8 cellular contexts compared by ENCODE assay signal in the genomic region with DNA sequence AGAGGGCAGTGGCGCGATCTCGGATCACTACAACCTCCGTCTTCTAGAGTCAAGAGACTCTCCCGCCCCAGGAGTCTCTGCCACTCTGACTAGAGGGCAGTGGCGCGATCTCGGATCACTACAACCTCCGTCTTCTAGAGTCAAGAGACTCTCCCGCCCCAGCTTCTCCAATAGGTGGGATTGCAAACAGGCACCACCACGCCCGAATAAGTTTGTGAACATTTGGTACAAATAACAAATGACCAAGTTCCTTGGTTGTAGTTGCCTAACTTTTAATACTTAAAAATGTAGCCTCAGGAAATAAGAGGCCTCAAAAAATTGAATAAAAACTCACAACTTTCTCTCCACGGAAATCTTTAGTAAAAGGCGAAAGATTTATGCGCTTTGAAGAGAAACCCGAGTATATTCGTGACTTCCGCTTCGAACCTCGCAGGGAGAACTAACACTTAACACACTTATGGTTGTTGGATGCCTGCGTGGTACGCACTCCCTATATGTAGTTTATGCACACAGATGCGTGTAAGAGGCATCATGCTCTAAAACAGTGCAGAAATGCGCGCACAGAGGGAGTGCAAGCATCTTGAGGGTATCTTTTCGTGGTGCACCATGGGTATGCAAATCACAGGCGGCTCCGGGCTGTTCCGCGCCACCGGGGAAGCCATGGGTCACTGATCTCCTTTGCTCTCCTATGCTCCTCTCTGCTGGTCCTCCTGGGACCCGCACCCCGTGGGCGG. TPM values are rescaled to one million over a fixed set of nuclear protein-coding genes. Genes with fewer than 3 reads are reported as not detected.
DNase-seq lines count a peak whose midpoint lies in the region; ATAC-seq and TF ChIP-seq lines count a peak whose summit lies in the region.

No MANE protein-coding gene starts in this region.

- CTCF ChIA-PET in CD4-positive, alpha-beta T cell (lab: Charles Lee), result interaction anchor here (1.0 to 6.7 kb wide), 8 partner anchors 11 to 90 kb away, joined by 3 to 57 read pairs (median 4); partner anchors contain the start of genes BTBD19, DYNLT4, PLK3 and RNU5D-1

- H3K4me3 ChIP-seq in SJSA1, result peak overlapping the region; percentile 21
- H3K4me3 ChIP-seq in thyroid gland (replicated peaks in 1 of 3), result peak overlapping the region in 1 of 3 donors; percentile 38

- ATAC-seq in CD4-positive, alpha-beta T cell (ENCODE audit: poor library complexity), result peak; percentile 78
- ATAC-seq in GM19438 (IDR thresholded peaks at IDR 0.05; ENCODE audit: low read depth, unreplicated experiment) (peak; percentile 82), HG03565 (IDR thresholded peaks at IDR 0.05; ENCODE audit: unreplicated experiment) (peak; percentile 64)
- ATAC-seq in activated naive CD4-positive, alpha-beta T cell treated with anti-CD3 and anti-CD28 coated beads, Interleukin-2, amount 50 U/mL, for 72 hours, result peak; percentile 88 to 91

- H3K36me3 ChIP-seq in SJSA1, result 0 out of 2 replicates have a peak, but pooled peaks cover 3% of the 10 kb centered on the region
- no peaks in the 10 kb centered on the region for H3K36me3 ChIP-seq in thyroid gland

- peak; percentile 71 to 87 (median 76) for DNase-seq in CD4-positive, alpha-beta T cell
- DNase-seq in SJSA1 (ENCODE audit: low read depth in 1 of 2, low spot score in 2 of 2) (peak; percentile 91 to 93), glutamatergic neuron (peak; percentile 73), osteocyte (ENCODE audit: extremely low spot score, unreplicated experiment) (no peak), thyroid gland (peak; percentile 89)
- peak; percentile 80 to 89 for DNase-seq in activated naive CD4-positive, alpha-beta T cell treated with anti-CD3 and anti-CD28 coated beads, Interleukin-2, amount 50 U/mL, for 72 hours (ENCODE audit: low spot score in 2 of 2)

- H3K9me3 Mint-ChIP-seq in CD4-positive, alpha-beta T cell, result no peaks in the 10 kb centered on the region
- H3K9me3 Mint-ChIP-seq in activated naive CD4-positive, alpha-beta T cell treated with anti-CD3 and anti-CD28 coated beads, Interleukin-2, amount 50 U/mL, for 72 hours, result no peaks in the 10 kb centered on the region
- H3K9me3 Mint-ChIP-seq in glutamatergic neuron (ENCODE audit: unreplicated experiment), result peaks cover 15% of the 10 kb centered on the region
- no peaks in the 10 kb centered on the region for H3K9me3 Mint-ChIP-seq in osteocyte (ENCODE audit: unreplicated experiment)

- H3K27me3 ChIP-seq in CD4-positive, alpha-beta T cell (ENCODE audit: control insufficient read depth, insufficient read depth, low read length), result no peaks in the 10 kb centered on the region
- H3K27me3 ChIP-seq in SJSA1 (replicated peaks) (no peaks in the 10 kb centered on the region), thyroid gland (no peaks in the 10 kb centered on the region)

- 0 to 1% methylated on average over 34 of the region's 34 CpGs for WGBS in thyroid gland, 2 donors

- peak overlapping the region; percentile 94 for H3K4me3 Mint-ChIP-seq in CD4-positive, alpha-beta T cell
- H3K4me3 Mint-ChIP-seq in glutamatergic neuron (ENCODE audit: unreplicated experiment) (peak overlapping the region; percentile 89), osteocyte (ENCODE audit: unreplicated experiment) (peak overlapping the region; percentile 62)

- H3K9me3 ChIP-seq in CD4-positive, alpha-beta T cell (ENCODE audit: control insufficient read depth, low read length), result no peaks in the 10 kb centered on the region
- no peaks in the 10 kb centered on the region for H3K9me3 ChIP-seq in SJSA1 (replicated peaks)
- no peaks in the 10 kb centered on the region for H3K9me3 ChIP-seq in thyroid gland

- H3K36me3 Mint-ChIP-seq in CD4-positive, alpha-beta T cell (ENCODE audit: low read depth), result peaks cover 4% of the 10 kb centered on the region
- peaks cover 9 to 23% of the 10 kb centered on the region in 2 donors for H3K36me3 Mint-ChIP-seq in activated naive CD4-positive, alpha-beta T cell treated with anti-CD3 and anti-CD28 coated beads, Interleukin-2, amount 50 U/mL, for 72 hours
- H3K36me3 Mint-ChIP-seq in glutamatergic neuron (ENCODE audit: unreplicated experiment) (peaks cover 5% of the 10 kb centered on the region), osteocyte (ENCODE audit: unreplicated experiment) (peaks cover 13% of the 10 kb centered on the region)

- H3K27ac Mint-ChIP-seq in CD4-positive, alpha-beta T cell, result peak overlapping the region; percentile 100
- H3K27ac Mint-ChIP-seq in activated naive CD4-positive, alpha-beta T cell treated with anti-CD3 and anti-CD28 coated beads, Interleukin-2, amount 50 U/mL, for 72 hours, result peak overlapping the region; percentile 99 to 100
- H3K27ac Mint-ChIP-seq in glutamatergic neuron (ENCODE audit: unreplicated experiment) (peak overlapping the region; percentile 100), osteocyte (ENCODE audit: unreplicated experiment) (peak overlapping the region; percentile 94)

- POLR2A ChIA-PET in CD4-positive, alpha-beta T cell (lab: Charles Lee), result interaction anchor here (0.6 to 12.2 kb wide), 23 partner anchors 10 to 671 kb away, joined by 3 to 599 read pairs (median 5); partner anchors contain the start of genes ARMH1, BEST4, BTBD19 and DYNLT4

- H3K4me1 Mint-ChIP-seq in CD4-positive, alpha-beta T cell (ENCODE audit: low read depth), result peaks cover 45% of the 10 kb centered on the region
- H3K4me1 Mint-ChIP-seq in glutamatergic neuron (ENCODE audit: low read depth, unreplicated experiment), result peaks cover 6% of the 10 kb centered on the region
- H3K4me1 Mint-ChIP-seq in osteocyte (ENCODE audit: unreplicated experiment), result peaks cover 36% of the 10 kb centered on the region

- TF ChIP-seq CTCF in CD4-positive, alpha-beta T cell (IDR thresholded peaks at IDR 0.05), result no peak
- TF ChIP-seq CTCF in glutamatergic neuron (IDR thresholded peaks at IDR 0.05; ENCODE audit: partially characterized antibody, unreplicated experiment) (no peak), osteocyte (IDR thresholded peaks at IDR 0.05) (no peak), thyroid gland (IDR thresholded peaks at IDR 0.05) (peak in 1 of 6 experiments; percentile 17)

- H3K27ac ChIP-seq in CD4-positive, alpha-beta T cell (ENCODE audit: low read depth, low read length), result peak overlapping the region; percentile 96
- peak overlapping the region; percentile 100 for H3K27ac ChIP-seq in SJSA1
- peak overlapping the region; percentile 97 to 98 (median 97) for H3K27ac ChIP-seq in thyroid gland

- peaks cover 26% of the 10 kb centered on the region for H3K4me1 ChIP-seq in SJSA1 (replicated peaks)
- peaks cover 4 to 25% of the 10 kb centered on the region in 2 donors for H3K4me1 ChIP-seq in thyroid gland

- H3K27me3 Mint-ChIP-seq in CD4-positive, alpha-beta T cell, result no peaks in the 10 kb centered on the region
- H3K27me3 Mint-ChIP-seq in glutamatergic neuron (ENCODE audit: unreplicated experiment), result peaks cover 8% of the 10 kb centered on the region
- H3K27me3 Mint-ChIP-seq in osteocyte (ENCODE audit: unreplicated experiment), result no peaks in the 10 kb centered on the region

- peak in 1 of 2 donors; percentile 80 for TF ChIP-seq POLR2A in thyroid gland (IDR thresholded peaks at IDR 0.05)

- intact Hi-C loops in CD4-positive, alpha-beta T cell (cut with DNase I, micrococcal nuclease), result loop anchor here (1.0 to 10.0 kb wide), 8 partner anchors 10 to 605 kb away; partner anchors contain the start of genes BEST4 (in 1 of the 2), DMAP1 (in 1 of the 2), PLK3 (in 1 of the 2) and RNU5D-1 (in 1 of the 2)
- intact Hi-C loops in thyroid gland (cut with DNase I), result no loop called here

RNA-seq across cellular contexts. Expression of gene BTBD19, which starts 11.4 kb away (rescaled TPM):
- total RNA-seq in CD4-positive, alpha-beta T cell, result 10 to 100 TPM; 35.9 to 36.5 TPM
- 0.81 and 4.0 TPM in 2 replicates for total RNA-seq in SJSA1 (2014; rRNA removed; shearing (Covaris generic))
- total RNA-seq in activated naive CD4-positive, alpha-beta T cell treated with anti-CD3 and anti-CD28 coated beads, Interleukin-2, amount 50 U/mL, for 72 hours, result 10 to 100 TPM in 1 of 2 donors, 1 to 10 TPM in 1; 9.7 to 16.7 TPM
- total RNA-seq in glutamatergic neuron (ENCODE audit: unreplicated experiment), result 5.9 TPM
- total RNA-seq in osteocyte, result 39.1 and 51.2 TPM in 2 replicates
- 10 to 100 TPM in 2 of 4 donors, 1 to 10 TPM in 2; 7.3 to 14.9 (median 9.2) TPM for total RNA-seq in thyroid gland

RNA-seq across cellular contexts. Expression of gene DYNLT4, which starts 12.6 kb away (rescaled TPM):
- total RNA-seq in CD4-positive, alpha-beta T cell, result 1 to 10 TPM; 1.8 to 2.1 TPM
- total RNA-seq in SJSA1 (2014; rRNA removed; shearing (Covaris generic)), result not detected in 2 replicates
- under 1 TPM; 0.32 to 0.80 TPM for total RNA-seq in activated naive CD4-positive, alpha-beta T cell treated with anti-CD3 and anti-CD28 coated beads, Interleukin-2, amount 50 U/mL, for 72 hours
- not detected for total RNA-seq in glutamatergic neuron (ENCODE audit: unreplicated experiment)
- 0.48 TPM in 1 of 2 replicates, not detected in the other for total RNA-seq in osteocyte
- total RNA-seq in thyroid gland, result 1 to 10 TPM in 1 of 4 donors, under 1 TPM in 1, not detected in 2; 0.67 to 1.0 TPM

RNA-seq across cellular contexts. Expression of gene PLK3, which starts 19.6 kb away (rescaled TPM):
- total RNA-seq in CD4-positive, alpha-beta T cell, result 100 to 1,000 TPM; 794 TPM
- 7.0 and 9.6 TPM in 2 replicates for total RNA-seq in SJSA1 (2014; rRNA removed; shearing (Covaris generic))
- total RNA-seq in activated naive CD4-positive, alpha-beta T cell treated with anti-CD3 and anti-CD28 coated beads, Interleukin-2, amount 50 U/mL, for 72 hours, result 10 to 100 TPM; 39.6 to 80.8 TPM
- total RNA-seq in glutamatergic neuron (ENCODE audit: unreplicated experiment) (89.3 TPM), osteocyte (43.8 and 57.1 TPM in 2 replicates), thyroid gland (10 to 100 TPM in 3 of 4 donors, 1 to 10 TPM in 1; 7.4 to 18.4 (median 13.6) TPM)

RNA-seq across cellular contexts. Expression of gene PTCH2, which starts 23.3 kb away (rescaled TPM):
- 1 to 10 TPM; 1.2 TPM for total RNA-seq in CD4-positive, alpha-beta T cell
- 1.0 and 1.5 TPM in 2 replicates for total RNA-seq in SJSA1 (2014; rRNA removed; shearing (Covaris generic))
- 1 to 10 TPM in 1 of 2 donors, under 1 TPM in 1; 0.99 to 1.5 TPM for total RNA-seq in activated naive CD4-positive, alpha-beta T cell treated with anti-CD3 and anti-CD28 coated beads, Interleukin-2, amount 50 U/mL, for 72 hours
- total RNA-seq in glutamatergic neuron (ENCODE audit: unreplicated experiment) (20.3 TPM), osteocyte (1.4 TPM in 2 replicates), thyroid gland (1 to 10 TPM in 1 of 4 donors, under 1 TPM in 3; 0.15 to 1.0 (median 0.52) TPM)

RNA-seq across cellular contexts. Expression of gene BEST4, which starts 31.8 kb away (rescaled TPM):
- total RNA-seq in CD4-positive, alpha-beta T cell, result 1 to 10 TPM; 1.0 TPM
- total RNA-seq in SJSA1 (2014; rRNA removed; shearing (Covaris generic)), result not detected in 2 replicates
- total RNA-seq in activated naive CD4-positive, alpha-beta T cell treated with anti-CD3 and anti-CD28 coated beads, Interleukin-2, amount 50 U/mL, for 72 hours, result 1 to 10 TPM in 1 of 2 donors, under 1 TPM in 1; 0.80 to 1.8 TPM
- total RNA-seq in glutamatergic neuron (ENCODE audit: unreplicated experiment), result 0.88 TPM
- total RNA-seq in osteocyte, result 0.18 and 0.48 TPM in 2 replicates
- under 1 TPM in 2 of 4 donors, not detected in 2; 0.42 to 0.56 TPM for total RNA-seq in thyroid gland
